Comparison of ENCODE assay signal across 16 cellular contexts in the genomic region with DNA sequence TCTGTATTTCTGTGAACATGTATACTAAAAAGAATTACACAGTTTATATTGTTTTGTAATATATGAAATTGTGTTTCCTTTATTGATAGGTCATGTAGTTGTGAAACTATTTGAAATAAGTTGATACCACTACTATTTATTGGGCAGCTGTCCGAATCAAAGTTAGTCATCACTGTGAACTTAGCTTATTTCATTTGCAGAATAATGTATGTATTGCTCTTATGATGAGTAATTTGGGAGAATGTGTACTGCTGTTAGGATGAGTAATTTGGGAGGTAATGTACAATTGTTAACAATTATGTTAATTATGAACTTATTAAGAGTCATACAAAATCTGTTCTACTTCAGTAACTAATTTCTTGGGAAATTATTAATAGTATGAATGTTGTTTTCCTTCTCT.
"Had no signal": no experiment of that assay in that cellular context is flagged by ENCODE, and none has a peak within 500 bp of the region (broad histone marks: within the 10 kb centered on the region; RNA-seq: fewer than 3 reads in every experiment).

No MANE protein-coding gene starts in this region.

- H3K27ac ChIP-seq: ascending aorta, esophagus squamous epithelium, right lobe of liver, upper lobe of left lung had no signal

- H3K9me3 Mint-ChIP-seq: activated naive CD4-positive, alpha-beta T cell treated with anti-CD3 and anti-CD28 coated beads, Interleukin-2, amount 10 ng/mL, durations not matched to agents 7 days and 5 days; activated T-helper 2 cell treated with anti-CD3 and anti-CD28 coated beads, Interferon-gamma antibody, Interleukin-2, Interleukin-4, amounts not matched to agents 10 μg/mL and 5 μg/mL and 100 μg/mL, durations not matched to agents 14 hours and 24 hours and 36 hours; stimulated activated naive CD8-positive, alpha-beta T cell treated with anti-CD3 and anti-CD28 coated beads, Interleukin-15, amount 100 ng/mL, for 72 hours; T-cell had no signal

- H3K27ac Mint-ChIP-seq: activated naive CD4-positive, alpha-beta T cell treated with anti-CD3 and anti-CD28 coated beads, Interleukin-2, amount 10 ng/mL, durations not matched to agents 7 days and 5 days; activated T-helper 2 cell treated with anti-CD3 and anti-CD28 coated beads, Interferon-gamma antibody, Interleukin-2, Interleukin-4, amounts not matched to agents 10 μg/mL and 5 μg/mL and 100 μg/mL, durations not matched to agents 14 hours and 24 hours and 36 hours; stimulated activated naive CD8-positive, alpha-beta T cell treated with anti-CD3 and anti-CD28 coated beads, Interleukin-15, amount 100 ng/mL, for 72 hours; T-cell had no signal

- DNase-seq: activated CD4-positive, alpha-beta T cell treated with anti-CD3 and anti-CD28 coated beads, Interleukin-2, amount 50 U/mL, for 48 hours; activated naive CD4-positive, alpha-beta T cell treated with anti-CD3 and anti-CD28 coated beads, Interleukin-2, amount 10 ng/mL, durations not matched to agents 7 days and 5 days; activated T-cell treated with anti-CD3 and anti-CD28 coated beads, Interleukin-2, amount 50 U/mL, for 1 hour; dorsolateral prefrontal cortex; esophagus squamous epithelium; foreskin melanocyte; psoas muscle; right lobe of liver; spleen; stimulated activated CD4-positive, alpha-beta T cell treated with anti-CD3 and anti-CD28 coated beads, Interleukin-1b, Interleukin-23, amount 100 ng/mL, for 48 hours; stimulated activated naive CD8-positive, alpha-beta T cell treated with anti-CD3 and anti-CD28 coated beads, Interleukin-15, amount 100 ng/mL, for 72 hours; T-cell; T-helper 9 cell; upper lobe of left lung had no signal

- H3K9me3 ChIP-seq: ascending aorta, esophagus squamous epithelium, psoas muscle, right lobe of liver, spleen, upper lobe of left lung had no signal

- ATAC-seq: right lobe of liver; stimulated activated naive CD8-positive, alpha-beta T cell treated with anti-CD3 and anti-CD28 coated beads, Interleukin-15, amount 100 ng/mL, for 72 hours; T-cell had no signal

- H3K27me3 ChIP-seq: ascending aorta, dorsolateral prefrontal cortex, esophagus squamous epithelium, right lobe of liver, spleen, upper lobe of left lung had no signal

- H3K4me3 ChIP-seq: ascending aorta, dorsolateral prefrontal cortex, esophagus squamous epithelium, psoas muscle, right lobe of liver, spleen, upper lobe of left lung had no signal

- H3K4me3 Mint-ChIP-seq: activated naive CD4-positive, alpha-beta T cell treated with anti-CD3 and anti-CD28 coated beads, Interleukin-2, amount 10 ng/mL, durations not matched to agents 7 days and 5 days; stimulated activated naive CD8-positive, alpha-beta T cell treated with anti-CD3 and anti-CD28 coated beads, Interleukin-15, amount 100 ng/mL, for 72 hours; T-cell had no signal

- H3K27me3 Mint-ChIP-seq: activated naive CD4-positive, alpha-beta T cell treated with anti-CD3 and anti-CD28 coated beads, Interleukin-2, amount 10 ng/mL, durations not matched to agents 7 days and 5 days; stimulated activated naive CD8-positive, alpha-beta T cell treated with anti-CD3 and anti-CD28 coated beads, Interleukin-15, amount 100 ng/mL, for 72 hours; T-cell had no signal

- H3K4me1 ChIP-seq: right lobe of liver had no signal
